Comparison of ENCODE assay signal across 10 cellular contexts in the genomic region with DNA sequence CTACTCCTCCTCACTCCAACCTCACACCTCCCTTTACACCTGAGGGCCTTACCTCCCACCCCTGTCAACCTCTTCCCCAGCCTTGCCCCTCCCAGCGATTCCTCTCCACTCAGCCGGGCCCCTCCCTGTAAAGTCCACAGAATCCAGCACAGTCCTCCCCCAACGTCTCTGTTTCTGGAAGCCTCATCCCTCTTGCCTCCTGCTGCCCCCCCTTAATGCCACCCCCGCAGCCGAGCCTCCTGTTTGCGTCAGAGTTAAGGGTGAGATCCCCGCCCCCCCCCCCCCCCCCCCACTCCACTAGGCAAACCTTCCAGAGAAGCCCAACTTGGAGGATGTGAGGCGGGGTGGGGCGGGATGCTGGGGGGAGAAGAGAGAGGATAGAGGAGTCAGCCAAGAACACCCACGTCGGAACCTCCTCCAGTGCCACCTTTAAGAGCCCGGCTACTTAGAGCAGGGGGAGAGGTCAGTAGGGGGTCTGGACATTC. TPM values are rescaled to one million over a fixed set of nuclear protein-coding genes. Genes with fewer than 3 reads are reported as not detected.
A peak's percentile ranks its signal among the peaks of the same experiment; 100 is the strongest.
DNase-seq lines count a peak whose midpoint lies in the region; ATAC-seq and TF ChIP-seq lines count a peak whose summit lies in the region.
"Had no signal": no experiment of that assay in that cellular context is flagged by ENCODE, and none has a peak within 500 bp of the region (broad histone marks: within the 10 kb centered on the region; RNA-seq: fewer than 3 reads in every experiment).

No MANE protein-coding gene starts in this region.

- H3K27ac Mint-ChIP-seq in neural crest cell (ENCODE audit: unreplicated experiment) = no peak overlapping the region

- no peak for DNase-seq in BJ (ENCODE audit: low read depth)
- no peak for DNase-seq in neural crest cell (ENCODE audit: low read depth, low spot score)
- DNase-seq in HPDE6-E6E7 (ENCODE audit: extremely low spot score) = no peak
- DNase-seq in MM.1S = no peak
- DNase-seq in HUDEP-2 (lab: John Stamatoyannopoulos, UW; ENCODE audit: unreplicated experiment in 76 of 76) = no peak
- DNase-seq: left lung, retina had no signal

- peak overlapping the region; percentile 78 for H3K4me3 Mint-ChIP-seq in neural crest cell

- H3F3A ChIP-seq in Loucy (ENCODE audit: low read depth) (no peaks in the 10 kb centered on the region; the same call in 1 of the 2 replicates), MM.1S (ENCODE audit: insufficient read depth, low read length) (no peaks in the 10 kb centered on the region)

- no peaks in the 10 kb centered on the region for H3K36me3 ChIP-seq in BJ (ENCODE audit: control insufficient read depth, insufficient read depth, low read length)
- H3K36me3 ChIP-seq in Loucy (ENCODE audit: insufficient read depth, low read length) = no peaks in the 10 kb centered on the region
- no peaks in the 10 kb centered on the region for H3K36me3 ChIP-seq in endocrine pancreas (ENCODE audit: control insufficient read depth, insufficient read depth, low read length)
- no peaks in the 10 kb centered on the region for H3K36me3 ChIP-seq in MM.1S (replicated peaks; ENCODE audit: insufficient read depth, low read length)
- H3K36me3 ChIP-seq: left lung had no signal

- H3K27me3 ChIP-seq in BJ (ENCODE audit: control insufficient read depth, insufficient read depth, low read length) (peaks cover 7% of the 10 kb centered on the region), Loucy (ENCODE audit: insufficient read depth, low read length, poor library complexity, severe bottlenecking) (no peaks in the 10 kb centered on the region), endocrine pancreas (ENCODE audit: control insufficient read depth, insufficient read depth, low read length) (no peaks in the 10 kb centered on the region), MM.1S (replicated peaks; ENCODE audit: insufficient read depth, low read length) (peaks cover 51% of the 10 kb centered on the region)

- H3K4me1 Mint-ChIP-seq in neural crest cell = peaks cover 12% of the 10 kb centered on the region

- no peak for ATAC-seq in GM21360 (IDR thresholded peaks at IDR 0.05; ENCODE audit: unreplicated experiment)

- H3K4me2 ChIP-seq in Loucy (ENCODE audit: low read depth, low read length, poor library complexity, severe bottlenecking) (peak overlapping the region; percentile 85), MM.1S (ENCODE audit: low read depth, low read length) (no peak overlapping the region)

- POLR2A ChIA-PET in BJ (lab: Charles Lee) = no interaction called here

- H3K4me3 ChIP-seq in BJ (ENCODE audit: low read depth, low read length) = peak overlapping the region; percentile 15
- H3K4me3 ChIP-seq in Loucy (ENCODE audit: low read length, poor library complexity, severe bottlenecking) = peak overlapping the region; percentile 68
- peak overlapping the region; percentile 44 for H3K4me3 ChIP-seq in endocrine pancreas (ENCODE audit: control insufficient read depth, insufficient read depth, low read length)
- no peak overlapping the region for H3K4me3 ChIP-seq in MM.1S (ENCODE audit: low read length)
- H3K4me3 ChIP-seq: left lung had no signal

- H3K79me2 ChIP-seq in Loucy (ENCODE audit: insufficient read depth, low read length) = no peaks in the 10 kb centered on the region
- no peaks in the 10 kb centered on the region for H3K79me2 ChIP-seq in MM.1S (ENCODE audit: low read length)

- H3K36me3 Mint-ChIP-seq in neural crest cell (ENCODE audit: low read depth) = no peaks in the 10 kb centered on the region

- H3K27ac ChIP-seq in MM.1S (ENCODE audit: low read length) = no peak overlapping the region
- H3K27ac ChIP-seq: left lung had no signal

- peaks cover 11% of the 10 kb centered on the region for H3K4me1 ChIP-seq in Loucy (ENCODE audit: insufficient read depth, low read length, poor library complexity, severe bottlenecking)
- no peaks in the 10 kb centered on the region for H3K4me1 ChIP-seq in endocrine pancreas (ENCODE audit: control insufficient read depth, insufficient read depth, low read length)
- no peaks in the 10 kb centered on the region for H3K4me1 ChIP-seq in MM.1S (ENCODE audit: low read length)

- peak overlapping the region; percentile 73; the same call in 1 of the 2 replicates for H2AFZ ChIP-seq in Loucy (ENCODE audit: low read length)
- no peak overlapping the region for H2AFZ ChIP-seq in MM.1S (ENCODE audit: low read length)

- H3K27me3 Mint-ChIP-seq in neural crest cell (ENCODE audit: low read depth) = peaks cover 69% of the 10 kb centered on the region

- CTCF ChIA-PET in BJ (lab: Yijun Ruan, JAX) = no interaction called here

- H3K9me3 ChIP-seq in Loucy (ENCODE audit: insufficient read depth, low read depth, low read length) (no peaks in the 10 kb centered on the region), endocrine pancreas (ENCODE audit: control insufficient read depth, low read length) (no peaks in the 10 kb centered on the region), MM.1S (replicated peaks; ENCODE audit: insufficient read depth, low read length) (no peaks in the 10 kb centered on the region)
- H3K9me3 ChIP-seq: left lung had no signal

- H3K9me3 Mint-ChIP-seq in neural crest cell = no peaks in the 10 kb centered on the region

- H3K9me2 ChIP-seq in Loucy (replicated peaks; ENCODE audit: low read depth, low read length) (no peaks in the 10 kb centered on the region), MM.1S (replicated peaks; ENCODE audit: insufficient read depth, low read length) (no peaks in the 10 kb centered on the region)

- TF ChIP-seq CTCF in BJ (IDR thresholded peaks at IDR 0.05; ENCODE audit: insufficient read depth, low read depth, low read length) = no peak
- TF ChIP-seq CTCF in Loucy (conservative IDR thresholded peaks at IDR 0.05; ENCODE audit: low read length) = no peak
- TF ChIP-seq CTCF in neural crest cell (conservative IDR thresholded peaks at IDR 0.05) = no peak
- TF ChIP-seq CTCF in MM.1S (IDR thresholded peaks at IDR 0.05; ENCODE audit: low read length) = no peak

- H3K9ac ChIP-seq in Loucy (ENCODE audit: low read depth, low read length, poor library complexity, severe bottlenecking) (peak overlapping the region; percentile 48), endocrine pancreas (ENCODE audit: control insufficient read depth, insufficient read depth, low read length) (peak overlapping the region; percentile 84), MM.1S (ENCODE audit: low read length) (no peak overlapping the region)

- H4K20me1 ChIP-seq in Loucy (ENCODE audit: insufficient read depth, low read length, poor library complexity, severe bottlenecking) = no peaks in the 10 kb centered on the region
- H4K20me1 ChIP-seq in MM.1S (ENCODE audit: insufficient read depth, low read length) = no peaks in the 10 kb centered on the region

RNA-seq across cellular contexts. Expression of a gene that starts 2.1 kb away (rescaled TPM):
- polyA plus RNA-seq in BJ (2011; rRNA removed) = 1.0 and 2.2 TPM in 2 replicates
- polyA minus RNA-seq in BJ (2011; rRNA and poly(A)+ RNA removed) = 2.7 and 3.3 TPM in 2 replicates
- 5.7 and 6.4 TPM in 2 replicates for total RNA-seq in neural crest cell

RNA-seq across cellular contexts. Expression of a gene that starts 33.2 kb away (rescaled TPM):
- 6.1 and 20.4 TPM in 2 replicates for polyA plus RNA-seq in BJ (2011; rRNA removed)
- 29.7 and 36.2 TPM in 2 replicates for polyA minus RNA-seq in BJ (2011; rRNA and poly(A)+ RNA removed)
- 91.8 and 93.4 TPM in 2 replicates for total RNA-seq in neural crest cell
